Comparison of ENCODE assay signal across 1 cellular context in the genomic region with DNA sequence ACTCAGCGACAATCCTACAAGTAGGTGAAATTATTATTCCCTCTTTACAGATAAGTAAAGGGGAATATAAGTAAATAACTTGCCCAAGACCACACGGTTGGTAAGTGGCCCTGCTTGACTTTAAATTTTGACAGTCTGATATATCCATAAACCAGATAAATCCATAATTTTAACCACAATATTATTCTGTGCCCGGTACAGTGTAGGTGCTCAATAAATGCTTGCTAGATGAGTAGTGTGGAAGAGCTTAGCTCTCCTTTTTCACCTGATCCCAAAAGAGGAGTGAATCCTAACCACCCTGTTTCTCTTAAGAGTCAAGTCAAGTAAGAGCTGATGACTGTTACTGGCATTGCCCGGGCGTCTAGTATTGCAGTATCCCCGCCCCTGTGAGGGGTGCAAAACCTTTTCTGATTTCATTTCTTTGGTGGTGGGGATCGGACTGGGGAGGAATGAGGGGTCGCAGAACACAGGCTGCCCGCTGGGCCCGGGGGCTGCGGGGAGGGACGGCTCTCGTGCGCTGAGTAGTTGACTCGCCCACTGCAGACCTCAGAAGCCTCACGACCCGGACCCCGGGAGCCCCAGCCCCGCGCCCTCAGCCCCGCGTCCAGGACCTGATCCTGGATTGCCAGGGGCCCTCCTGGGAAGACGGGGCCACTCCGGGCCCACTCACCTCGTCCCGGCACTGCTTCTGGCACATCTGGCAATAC.
A peak's percentile ranks its signal among the peaks of the same experiment; 100 is the strongest.
TF ChIP-seq lines count a peak whose summit lies in the region.

No MANE protein-coding gene starts in this region.

TF ChIP-seq in A549, 52 proteins besides CTCF, POLR2A, EP300 and RAD21:
- no peak for TF ChIP-seq NR3C1 (IDR thresholded peaks at IDR 0.05)
- TF ChIP-seq FOSB (CRISPR knock-in tag; IDR thresholded peaks at IDR 0.05), result no peak
- TF ChIP-seq PHF8 (IDR thresholded peaks at IDR 0.05; ENCODE audit: borderline replicate concordance, low read depth), result peak; percentile 27
